Comparison of ENCODE assay signal across 16 cellular contexts in the genomic region with DNA sequence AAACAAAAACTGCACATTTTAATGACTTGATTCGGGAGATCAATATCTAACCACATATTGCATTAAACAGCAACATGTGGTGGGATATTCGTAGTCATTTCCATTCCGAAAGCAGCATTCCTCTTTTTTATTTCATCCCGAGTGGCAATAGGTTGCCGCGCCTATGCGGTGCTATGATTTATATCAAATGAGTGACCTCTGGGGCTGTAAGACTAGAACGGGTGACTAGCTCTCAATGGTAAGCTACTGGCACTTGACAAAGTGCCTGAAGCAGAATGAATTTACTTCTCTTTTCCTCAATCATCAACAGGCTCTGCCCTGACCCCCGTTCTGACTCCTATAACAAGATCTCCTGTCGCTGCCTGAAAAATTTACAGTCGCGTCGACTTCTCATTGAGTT.
"Had no signal": no experiment of that assay in that cellular context is flagged by ENCODE, and none has a peak within 500 bp of the region (broad histone marks: within the 10 kb centered on the region; RNA-seq: fewer than 3 reads in every experiment).

No MANE protein-coding gene starts in this region.

- H3K4me3 ChIP-seq: body of pancreas, gastrocnemius medialis, left lung, ovary had no signal

- H3K27ac Mint-ChIP-seq: activated B cell treated with CpG ODN at 0.5 μM for 24 hours; activated T-helper 2 cell treated with anti-CD3 and anti-CD28 coated beads, Interferon-gamma antibody, Interleukin-2, Interleukin-4, amounts not matched to agents 10 μg/mL and 5 μg/mL and 100 μg/mL, durations not matched to agents 14 hours and 24 hours and 36 hours; natural killer cell treated with Interleukin-12 subunit alpha and Interleukin-12 subunit beta and Interleukin-15 and Interleukin-18, amount 100 ng/mL, for 72 hours; stimulated activated naive CD8-positive, alpha-beta T cell treated with anti-CD3 and anti-CD28 coated beads, Interleukin-15, Interleukin-2, amounts not matched to agents 100 ng/mL and 50 ng/mL, for 24 hours had no signal

- H3K4me3 Mint-ChIP-seq: activated B cell treated with CpG ODN at 0.5 μM for 24 hours; natural killer cell treated with Interleukin-12 subunit alpha and Interleukin-12 subunit beta and Interleukin-15 and Interleukin-18, amount 100 ng/mL, for 72 hours; stimulated activated naive CD8-positive, alpha-beta T cell treated with anti-CD3 and anti-CD28 coated beads, Interleukin-15, Interleukin-2, amounts not matched to agents 100 ng/mL and 50 ng/mL, for 24 hours had no signal

- ATAC-seq: body of pancreas; gastrocnemius medialis; left lung; natural killer cell treated with Interleukin-12 subunit alpha and Interleukin-12 subunit beta and Interleukin-15 and Interleukin-18, amount 100 ng/mL, for 72 hours had no signal

- H3K36me3 Mint-ChIP-seq: natural killer cell treated with Interleukin-12 subunit alpha and Interleukin-12 subunit beta and Interleukin-15 and Interleukin-18, amount 100 ng/mL, for 72 hours had no signal

- H3K27ac ChIP-seq: body of pancreas, gastrocnemius medialis, left lung, ovary had no signal

- H3K9me3 Mint-ChIP-seq: activated B cell treated with CpG ODN at 0.5 μM for 24 hours; activated T-helper 2 cell treated with anti-CD3 and anti-CD28 coated beads, Interferon-gamma antibody, Interleukin-2, Interleukin-4, amounts not matched to agents 10 μg/mL and 5 μg/mL and 100 μg/mL, durations not matched to agents 14 hours and 24 hours and 36 hours; natural killer cell treated with Interleukin-12 subunit alpha and Interleukin-12 subunit beta and Interleukin-15 and Interleukin-18, amount 100 ng/mL, for 72 hours; stimulated activated naive CD8-positive, alpha-beta T cell treated with anti-CD3 and anti-CD28 coated beads, Interleukin-15, Interleukin-2, amounts not matched to agents 100 ng/mL and 50 ng/mL, for 24 hours had no signal

- H3K36me3 ChIP-seq: gastrocnemius medialis, left lung, ovary had no signal

- H3K4me1 Mint-ChIP-seq: activated B cell treated with CpG ODN at 0.5 μM for 24 hours had no signal

- DNase-seq: activated B cell treated with CpG ODN at 0.5 μM for 24 hours; activated CD4-positive, alpha-beta T cell treated with anti-CD3 and anti-CD28 coated beads, Interleukin-2, amount 50 U/mL, for 1 hour; activated naive CD4-positive, alpha-beta T cell treated with anti-CD3 and anti-CD28 coated beads, Interleukin-2, amount 50 U/mL, for 16 hours; amniotic stem cell; body of pancreas; central memory CD4-positive, alpha-beta T cell; cortex of kidney; effector CD8-positive, alpha-beta T cell; gastrocnemius medialis; islet precursor cell; left lung; ovary; stimulated activated CD4-positive, alpha-beta T cell treated with anti-CD3 and anti-CD28 coated beads, Interleukin-4, amount 100 ng/mL, for 24 hours had no signal

- H3K9me3 ChIP-seq: body of pancreas, gastrocnemius medialis, left lung, ovary had no signal
